ENCODE assay signal across 1 cellular context in genomic region chr19:19746286-19747213, GRCh38.
TF ChIP-seq lines count a peak whose summit lies in the region.

No MANE protein-coding gene starts in this region.

TF ChIP-seq in GM23338, 12 proteins besides CTCF, POLR2A, EP300 and RAD21 (continued from another document):
- no peak for TF ChIP-seq ZNF462 (CRISPR knock-in tag; IDR thresholded peaks at IDR 0.05)
- TF ChIP-seq EZH2phosphoT487 (IDR thresholded peaks at IDR 0.05; ENCODE audit: unreplicated experiment), result no peak
TF ChIP-seq in GM23338: peak in this region for 0.
